ENCODE assay signal across 12 cellular contexts in genomic region chr20:37282558-37282957, GRCh38. TPM values are rescaled to one million over a fixed set of nuclear protein-coding genes. Genes with fewer than 3 reads are reported as not detected.
DNase-seq lines count a peak whose midpoint lies in the region; ATAC-seq, FAIRE-seq and TF ChIP-seq lines count a peak whose summit lies in the region.
"Had no signal": no experiment of that assay in that cellular context is flagged by ENCODE, and none has a peak within 500 bp of the region (broad histone marks: within the 10 kb centered on the region; RNA-seq: fewer than 3 reads in every experiment).

No MANE protein-coding gene starts in this region.

- H3K4me1 ChIP-seq in mucosa of descending colon (ENCODE audit: low read depth) (no peaks in the 10 kb centered on the region), psoas muscle (peaks cover under 1% of the 10 kb centered on the region)

- H3K9me3 ChIP-seq in mucosa of descending colon (no peaks in the 10 kb centered on the region), psoas muscle (no peaks in the 10 kb centered on the region)

- H3K4me3 ChIP-seq in AG04449 (ENCODE audit: low read depth, low read length) (no peak overlapping the region), mucosa of descending colon (no peak overlapping the region), psoas muscle (no peak overlapping the region)

- H3K36me3 Mint-ChIP-seq in MCF 10A (ENCODE audit: insufficient read depth, unreplicated experiment) (no peaks in the 10 kb centered on the region), glutamatergic neuron (ENCODE audit: unreplicated experiment) (no peaks in the 10 kb centered on the region)
- H3K36me3 Mint-ChIP-seq in activated T-helper 1 cell treated with anti-CD3 and anti-CD28 coated beads, Interleukin-12 subunit alpha, Interleukin-12 subunit beta, Interleukin-2, Interleukin-4 antibody, amounts not matched to agents 30 ng/mL and 10 ng/mL and 1 ng/mL, durations not matched to agents 14 hours and 24 hours and 36 hours (ENCODE audit: low read depth) = no peaks in the 10 kb centered on the region
- H3K36me3 Mint-ChIP-seq: naive B cell had no signal

- intact Hi-C loops in MCF 10A (cut with micrococcal nuclease) (loop anchor here (2.0 kb wide), 1 partner anchor 102 kb away; no protein-coding TSS in a partner anchor), mucosa of descending colon (cut with DNase I, micrococcal nuclease) (loop anchor here in 1 of 2 donors (5.0 kb wide), 1 partner anchor 105 kb away; no protein-coding TSS in a partner anchor), psoas muscle (cut with DNase I) (no loop called here)
- intact Hi-C loops in activated T-helper 1 cell treated with anti-CD3 and anti-CD28 coated beads, Interleukin-12 subunit alpha, Interleukin-12 subunit beta, Interleukin-2, Interleukin-4 antibody, amounts not matched to agents 30 ng/mL and 10 ng/mL and 1 ng/mL, durations not matched to agents 14 hours and 24 hours and 36 hours (cut with micrococcal nuclease) = no loop called here

- no TSS peak for BruUV-seq in MCF 10A (replicated peaks; lab: Mats Ljungman, UMichigan)

- 50 to 65% (median 61%) methylated on average over 6 of the region's 6 CpGs for WGBS in psoas muscle, 3 donors

- H3K27ac ChIP-seq in psoas muscle = no peak overlapping the region

- CTCF ChIA-PET in AG04449 (lab: Yijun Ruan, JAX) = interaction anchor here (0.6 to 17.6 kb wide), 31 partner anchors 9 to 470 kb away, joined by 3 to 326 read pairs (median 4); partner anchors contain the start of genes BLCAP and SRC
- CTCF ChIA-PET in MCF 10A (lab: Yijun Ruan, JAX) = interaction anchor here (0.8 to 3.8 kb wide), 15 partner anchors 10 to 733 kb away, joined by 3 to 26 read pairs (median 4); no protein-coding TSS in a partner anchor

- POLR2A ChIA-PET in AG04449 (lab: Yijun Ruan, JAX) (interaction anchor here (0.9 kb wide), 1 partner anchor 11 kb away, joined by 3 read pairs; no protein-coding TSS in a partner anchor), MCF 10A (lab: Yijun Ruan, JAX) (interaction anchor here (0.6 to 1.2 kb wide), 12 partner anchors 11 to 251 kb away, joined by 3 to 7 read pairs (median 4); no protein-coding TSS in a partner anchor)

- no peaks in the 10 kb centered on the region for H3K27me3 ChIP-seq in psoas muscle (ENCODE audit: insufficient read depth in 3 of 3, low read length in 2 of 3)

- peak; percentile 57 for TF ChIP-seq CTCF in AG04449 (IDR thresholded peaks at IDR 0.05; ENCODE audit: insufficient read depth, low read length, missing control alignments)
- TF ChIP-seq CTCF in MCF 10A (IDR thresholded peaks at IDR 0.05; ENCODE audit: unreplicated experiment) = peak; percentile 56
- no peak for TF ChIP-seq CTCF in mucosa of descending colon (IDR thresholded peaks at IDR 0.05)
- no peak for TF ChIP-seq CTCF in glutamatergic neuron (IDR thresholded peaks at IDR 0.05; ENCODE audit: partially characterized antibody, unreplicated experiment)
- TF ChIP-seq CTCF in psoas muscle (IDR thresholded peaks at IDR 0.05) = no peak

- no peak for FAIRE-seq in GM19239 (lab: Jason Lieb, UNC)

- H3K9me3 Mint-ChIP-seq in MCF 10A (ENCODE audit: unreplicated experiment) (no peaks in the 10 kb centered on the region), glutamatergic neuron (ENCODE audit: unreplicated experiment) (peaks cover 2% of the 10 kb centered on the region)
- H3K9me3 Mint-ChIP-seq in activated T-helper 1 cell treated with anti-CD3 and anti-CD28 coated beads, Interleukin-12 subunit alpha, Interleukin-12 subunit beta, Interleukin-2, Interleukin-4 antibody, amounts not matched to agents 30 ng/mL and 10 ng/mL and 1 ng/mL, durations not matched to agents 14 hours and 24 hours and 36 hours = no peaks in the 10 kb centered on the region
- H3K9me3 Mint-ChIP-seq: naive B cell; stimulated activated naive CD8-positive, alpha-beta T cell treated with anti-CD3 and anti-CD28 coated beads, Interleukin-15, Interleukin-2, amounts not matched to agents 100 ng/mL and 50 ng/mL, for 24 hours had no signal

- H3K27ac Mint-ChIP-seq in MCF 10A (ENCODE audit: low read depth, unreplicated experiment) = no peak overlapping the region
- no peak overlapping the region for H3K27ac Mint-ChIP-seq in glutamatergic neuron (ENCODE audit: unreplicated experiment)
- H3K27ac Mint-ChIP-seq in activated T-helper 1 cell treated with anti-CD3 and anti-CD28 coated beads, Interleukin-12 subunit alpha, Interleukin-12 subunit beta, Interleukin-2, Interleukin-4 antibody, amounts not matched to agents 30 ng/mL and 10 ng/mL and 1 ng/mL, durations not matched to agents 14 hours and 24 hours and 36 hours = no peak overlapping the region
- H3K27ac Mint-ChIP-seq: naive B cell; stimulated activated naive CD8-positive, alpha-beta T cell treated with anti-CD3 and anti-CD28 coated beads, Interleukin-15, Interleukin-2, amounts not matched to agents 100 ng/mL and 50 ng/mL, for 24 hours had no signal

- DNase-seq in AG04449 (ENCODE audit: low read depth, low spot score) = no peak
- DNase-seq in HT1080 (ENCODE audit: low read depth) = peak; percentile 47
- peak; percentile 60 for DNase-seq in MCF 10A (ENCODE audit: unreplicated experiment)
- DNase-seq in mucosa of descending colon = no peak
- DNase-seq in glutamatergic neuron = no peak
- no peak for DNase-seq in psoas muscle
- DNase-seq in activated T-helper 1 cell treated with anti-CD3 and anti-CD28 coated beads, Interleukin-12 subunit alpha, Interleukin-12 subunit beta, Interleukin-2, Interleukin-4 antibody, amounts not matched to agents 30 ng/mL and 10 ng/mL and 1 ng/mL, durations not matched to agents 14 hours and 24 hours and 36 hours (ENCODE audit: low spot score) = no peak
- DNase-seq in GM19239 (ENCODE audit: insufficient read length, low spot score) = no peak
- DNase-seq: cerebellar nuclear complex, naive B cell, NCI-H1436 had no signal

- H3K4me1 Mint-ChIP-seq in MCF 10A (ENCODE audit: insufficient read depth, unreplicated experiment) = peaks cover 5% of the 10 kb centered on the region
- H3K4me1 Mint-ChIP-seq in glutamatergic neuron (ENCODE audit: low read depth, unreplicated experiment) = no peaks in the 10 kb centered on the region
- H3K4me1 Mint-ChIP-seq in activated T-helper 1 cell treated with anti-CD3 and anti-CD28 coated beads, Interleukin-12 subunit alpha, Interleukin-12 subunit beta, Interleukin-2, Interleukin-4 antibody, amounts not matched to agents 30 ng/mL and 10 ng/mL and 1 ng/mL, durations not matched to agents 14 hours and 24 hours and 36 hours (ENCODE audit: low read depth) = no peaks in the 10 kb centered on the region

- H3K27me3 Mint-ChIP-seq in MCF 10A (ENCODE audit: insufficient read depth, unreplicated experiment) (no peaks in the 10 kb centered on the region), glutamatergic neuron (ENCODE audit: unreplicated experiment) (peaks cover 2% of the 10 kb centered on the region)
- peaks cover 12% of the 10 kb centered on the region for H3K27me3 Mint-ChIP-seq in activated T-helper 1 cell treated with anti-CD3 and anti-CD28 coated beads, Interleukin-12 subunit alpha, Interleukin-12 subunit beta, Interleukin-2, Interleukin-4 antibody, amounts not matched to agents 30 ng/mL and 10 ng/mL and 1 ng/mL, durations not matched to agents 14 hours and 24 hours and 36 hours (ENCODE audit: insufficient read depth)
- H3K27me3 Mint-ChIP-seq: stimulated activated naive CD8-positive, alpha-beta T cell treated with anti-CD3 and anti-CD28 coated beads, Interleukin-15, Interleukin-2, amounts not matched to agents 100 ng/mL and 50 ng/mL, for 24 hours had no signal

- H3K36me3 ChIP-seq in mucosa of descending colon (ENCODE audit: low read depth) (no peaks in the 10 kb centered on the region), psoas muscle (ENCODE audit: insufficient read depth in 1 of 2, low read depth in 1 of 2) (no peaks in the 10 kb centered on the region)

- no peak overlapping the region for H3K4me3 Mint-ChIP-seq in MCF 10A (ENCODE audit: unreplicated experiment)
- no peak overlapping the region for H3K4me3 Mint-ChIP-seq in glutamatergic neuron (ENCODE audit: unreplicated experiment)
- H3K4me3 Mint-ChIP-seq in activated T-helper 1 cell treated with anti-CD3 and anti-CD28 coated beads, Interleukin-12 subunit alpha, Interleukin-12 subunit beta, Interleukin-2, Interleukin-4 antibody, amounts not matched to agents 30 ng/mL and 10 ng/mL and 1 ng/mL, durations not matched to agents 14 hours and 24 hours and 36 hours = no peak overlapping the region
- H3K4me3 Mint-ChIP-seq: naive B cell; stimulated activated naive CD8-positive, alpha-beta T cell treated with anti-CD3 and anti-CD28 coated beads, Interleukin-15, Interleukin-2, amounts not matched to agents 100 ng/mL and 50 ng/mL, for 24 hours had no signal

- peak; percentile 37 for ATAC-seq in mucosa of descending colon
- no peak for ATAC-seq in psoas muscle

RNA-seq across cellular contexts. Expression of gene MANBAL, which starts 6.9 kb away (rescaled TPM):
- total RNA-seq in HT1080 (2014; rRNA removed; shearing (Covaris generic)) = 18.9 and 20.5 TPM in 2 replicates
- 54.2 and 64.7 TPM in 2 replicates for polyA plus RNA-seq in HT1080 (2015; cell fraction: cytosol; rRNA removed)
- 27.9 and 30.6 TPM in 2 replicates for polyA plus RNA-seq in HT1080 (2015; cell fraction: nucleus; rRNA removed)
- 46.0 and 56.5 TPM in 2 replicates for total RNA-seq in MCF 10A (2022)
- 10 to 100 TPM; 38.3 to 49.2 (median 43.2) TPM for total RNA-seq in mucosa of descending colon
- 27.9 TPM for total RNA-seq in glutamatergic neuron (ENCODE audit: unreplicated experiment)
- total RNA-seq in psoas muscle = 10 to 100 TPM; 10.5 to 16.3 (median 11.5) TPM
- polyA plus RNA-seq in psoas muscle = 10 to 100 TPM; 17.1 to 40.1 (median 21.9) TPM
- total RNA-seq in activated T-helper 1 cell treated with anti-CD3 and anti-CD28 coated beads, Interleukin-12 subunit alpha, Interleukin-12 subunit beta, Interleukin-2, Interleukin-4 antibody, amounts not matched to agents 30 ng/mL and 10 ng/mL and 1 ng/mL, durations not matched to agents 14 hours and 24 hours and 36 hours = 14.6 and 16.4 TPM in 2 replicates

RNA-seq across cellular contexts. Expression of gene GHRH, which starts 20.9 kb away (rescaled TPM):
- not detected in 2 replicates for total RNA-seq in HT1080 (2014; rRNA removed; shearing (Covaris generic))
- not detected in 2 replicates for polyA plus RNA-seq in HT1080 (2015; cell fraction: cytosol; rRNA removed)
- polyA plus RNA-seq in HT1080 (2015; cell fraction: nucleus; rRNA removed) = not detected in 2 replicates
- total RNA-seq in MCF 10A (2022) (not detected in 2 replicates), mucosa of descending colon (not detected), glutamatergic neuron (ENCODE audit: unreplicated experiment) (not detected), psoas muscle (not detected)
- polyA plus RNA-seq in psoas muscle = not detected
- total RNA-seq in activated T-helper 1 cell treated with anti-CD3 and anti-CD28 coated beads, Interleukin-12 subunit alpha, Interleukin-12 subunit beta, Interleukin-2, Interleukin-4 antibody, amounts not matched to agents 30 ng/mL and 10 ng/mL and 1 ng/mL, durations not matched to agents 14 hours and 24 hours and 36 hours = not detected in 2 replicates

Comparison
In these comparisons a context has a peak if more than half of its experiments do, and no peak if none do; other contexts are left out.
1. DNase-seq: peak in HT1080 (single experiment) and MCF 10A (single experiment); none in AG04449 (single experiment), mucosa of descending colon (0 of 3), glutamatergic neuron (single experiment), psoas muscle (0 of 2), activated T-helper 1 cell treated with anti-CD3 and anti-CD28 coated beads, Interleukin-12 subunit alpha, Interleukin-12 subunit beta, Interleukin-2, Interleukin-4 antibody, amounts not matched to agents 30 ng/mL and 10 ng/mL and 1 ng/mL, durations not matched to agents 14 hours and 24 hours and 36 hours (single experiment) and GM19239 (single experiment).
2. CTCF ChIP-seq: peak in AG04449 (single experiment) and MCF 10A (single experiment); none in mucosa of descending colon (single experiment), glutamatergic neuron (single experiment) and psoas muscle (single experiment).